Comparison of ENCODE assay signal across 8 cellular contexts in genomic region chr1:153465728-153466625, GRCh38. TPM values are rescaled to one million over a fixed set of nuclear protein-coding genes. Genes with fewer than 3 reads are reported as not detected.
DNase-seq lines count a peak whose midpoint lies in the region; ATAC-seq, FAIRE-seq and TF ChIP-seq lines count a peak whose summit lies in the region.

No MANE protein-coding gene starts in this region.

- in situ Hi-C loops in gastrocnemius medialis (cut with MboI; ENCODE audit: low sequenced_read_pairs in 4 of 4) = no loop called here

- H3K4me1 ChIP-seq in gastrocnemius medialis = peaks cover 4 to 7% of the 10 kb centered on the region in 2 donors

- H3K9me3 ChIP-seq in gastrocnemius medialis = no peaks in the 10 kb centered on the region

- H3K27ac ChIP-seq in gastrocnemius medialis = no peak overlapping the region

- TF ChIP-seq CTCF in gastrocnemius medialis (IDR thresholded peaks at IDR 0.05 in 4 of 5, conservative IDR thresholded peaks at IDR 0.05 in 1 of 5) = peak; percentile 69 to 90 (median 85)

- no peaks in the 10 kb centered on the region for H3K36me3 ChIP-seq in gastrocnemius medialis

- no peak for TF ChIP-seq POLR2A in gastrocnemius medialis (IDR thresholded peaks at IDR 0.05)

- DNase-seq in SIG-M5 treated with dmso at 0.1 percent for 504 hours (lab: John Stamatoyannopoulos, UW; ENCODE audit: unreplicated experiment) = peak; percentile 50
- DNase-seq in SIG-M5 (lab: John Stamatoyannopoulos, UW) = no peak
- DNase-seq in RCC 7860 (ENCODE audit: low spot score) = peak; percentile 15
- peak; percentile 43 for DNase-seq in activated effector memory CD4-positive, alpha-beta T cell treated with Interleukin-2 at 50 U/mL for 16 hours
- peak; percentile 84 for DNase-seq in cardiac septum (ENCODE audit: low spot score)
- peak in 1 of 2 donors; percentile 37 for DNase-seq in gastrocnemius medialis
- DNase-seq in NCI-H510A treated with DMSO at 0.1 percent for 48 hours (lab: John Stamatoyannopoulos, UW) = no peak

- FAIRE-seq in RCC 7860 (lab: Jason Lieb, UNC) = no peak

- no peak overlapping the region for H3K4me3 ChIP-seq in gastrocnemius medialis

- peaks cover 0 to 4% (median 3%) of the 10 kb centered on the region in 3 donors for H3K27me3 ChIP-seq in gastrocnemius medialis

- ATAC-seq in gastrocnemius medialis (peak; percentile 77 to 86), HG03280 (IDR thresholded peaks at IDR 0.05; ENCODE audit: unreplicated experiment) (no peak)

- intact Hi-C loops in cardiac septum (cut with DNase I) = no loop called here
- intact Hi-C loops in gastrocnemius medialis (cut with DNase I; ENCODE audit: low total_unique reads) = loop anchor here (1.0 kb wide), 1 partner anchor 29 kb away; no protein-coding TSS in a partner anchor

RNA-seq across cellular contexts. Expression of gene S100A7, which starts 5.5 kb away (rescaled TPM):
- not detected for total RNA-seq in cardiac septum
- not detected for total RNA-seq in gastrocnemius medialis

RNA-seq across cellular contexts. Expression of gene S100A7A, which starts 49.7 kb away (rescaled TPM):
- not detected for total RNA-seq in cardiac septum
- not detected for total RNA-seq in gastrocnemius medialis

Comparison
In these comparisons a context has a peak if more than half of its experiments do, and no peak if none do; other contexts are left out.
1. DNase-seq: peak in SIG-M5 treated with dmso at 0.1 percent for 504 hours (single experiment), RCC 7860 (single experiment), activated effector memory CD4-positive, alpha-beta T cell treated with Interleukin-2 at 50 U/mL for 16 hours (single experiment) and cardiac septum (single experiment); none in SIG-M5 (single experiment) and NCI-H510A treated with DMSO at 0.1 percent for 48 hours (single experiment).